In genomic region chr10:23095966-23096813, GRCh38 we compare ENCODE assay signal across 8 cellular contexts. TPM values are rescaled to one million over a fixed set of nuclear protein-coding genes. Genes with fewer than 3 reads are reported as not detected.
DNase-seq lines count a peak whose midpoint lies in the region; ATAC-seq, FAIRE-seq and TF ChIP-seq lines count a peak whose summit lies in the region.

No MANE protein-coding gene starts in this region.

- H3K4me1 ChIP-seq in left lung: peaks cover 0 to 27% of the 10 kb centered on the region in 2 donors

- ATAC-seq in GM21515 (IDR thresholded peaks at IDR 0.05; ENCODE audit: unreplicated experiment): peak; percentile 52
- peak; percentile 52 for ATAC-seq in left lung

- peak overlapping the region; percentile 74 for H3K4me3 ChIP-seq in WI38 (ENCODE audit: low read depth, low read length)
- peak overlapping the region; percentile 65 to 67 for H3K4me3 ChIP-seq in left lung

- intact Hi-C loops in left lung (cut with DNase I): no loop called here

- H3K27me3 ChIP-seq in left lung: no peaks in the 10 kb centered on the region

- H3K9me3 ChIP-seq in left lung: no peaks in the 10 kb centered on the region

- TF ChIP-seq CTCF in WI38 (IDR thresholded peaks at IDR 0.05; ENCODE audit: low read depth, low read length) (no peak), left lung (IDR thresholded peaks at IDR 0.05) (no peak), D721Med (IDR thresholded peaks at IDR 0.05; ENCODE audit: insufficient read depth, missing control alignments) (no peak)

- peak overlapping the region; percentile 92 to 93 for H3K27ac ChIP-seq in left lung

- H3K36me3 ChIP-seq in left lung: no peaks in the 10 kb centered on the region

- no peak for FAIRE-seq in D721Med (lab: Jason Lieb, UNC)

- DNase-seq in GM04503 (ENCODE audit: low read depth): peak; percentile 34
- peak; percentile 34 for DNase-seq in HT1080 (ENCODE audit: low read depth)
- peak; percentile 43 for DNase-seq in dedifferentiated amniotic fluid mesenchymal stem cell (ENCODE audit: extremely low spot score)
- DNase-seq in left lung: peak; percentile 47 to 76
- peak; percentile 24 for DNase-seq in stimulated activated CD4-positive, alpha-beta T cell treated with anti-CD3 and anti-CD28 coated beads, Interleukin-4, amount 100 ng/mL, for 1 hour
- DNase-seq in D721Med (ENCODE audit: insufficient read length, low spot score): no peak

RNA-seq across cellular contexts. Expression of gene MSRB2, which starts 0.8 kb away (rescaled TPM):
- total RNA-seq in HT1080 (2014; rRNA removed; shearing (Covaris generic)): 10.1 and 10.3 TPM in 2 replicates
- polyA plus RNA-seq in HT1080 (2015; cell fraction: cytosol; rRNA removed): 11.2 and 11.5 TPM in 2 replicates
- 2.8 and 4.5 TPM in 2 replicates for polyA plus RNA-seq in HT1080 (2015; cell fraction: nucleus; rRNA removed)
- total RNA-seq in left lung: 10 to 100 TPM; 28.0 to 29.1 TPM
